ENCODE assay signal across 11 cellular contexts in genomic region chr12:52198454-52199215, GRCh38. TPM values are rescaled to one million over a fixed set of nuclear protein-coding genes. Genes with fewer than 3 reads are reported as not detected.
DNase-seq lines count a peak whose midpoint lies in the region; ATAC-seq and TF ChIP-seq lines count a peak whose summit lies in the region.
"Had no signal": no experiment of that assay in that cellular context is flagged by ENCODE, and none has a peak within 500 bp of the region (broad histone marks: within the 10 kb centered on the region; RNA-seq: fewer than 3 reads in every experiment).

No MANE protein-coding gene starts in this region.

- H3K9me3 ChIP-seq in osteoblast (ENCODE audit: low read depth, low read length), result no peaks in the 10 kb centered on the region

- peaks cover 99% of the 10 kb centered on the region for H3K4me1 Mint-ChIP-seq in dendritic cell treated with granulocyte-macrophage colony-stimulating factor and Interleukin-4, amounts not matched to agents 40 ng/mL and 50 ng/mL, for 4 days (ENCODE audit: low read depth)
- peaks cover 15% of the 10 kb centered on the region for H3K4me1 Mint-ChIP-seq in stimulated activated naive CD8-positive, alpha-beta T cell treated with anti-CD3 and anti-CD28 coated beads, Interleukin-15, amount 100 ng/mL, for 72 hours

- no peaks in the 10 kb centered on the region for H4K20me1 ChIP-seq in osteoblast (ENCODE audit: insufficient read depth, low read length)

- peaks cover 5% of the 10 kb centered on the region for H3K27me3 Mint-ChIP-seq in dendritic cell treated with granulocyte-macrophage colony-stimulating factor and Interleukin-4, amounts not matched to agents 40 ng/mL and 50 ng/mL, for 4 days
- H3K27me3 Mint-ChIP-seq in stimulated activated naive CD8-positive, alpha-beta T cell treated with anti-CD3 and anti-CD28 coated beads, Interleukin-15, amount 100 ng/mL, for 72 hours, result peaks cover 53% of the 10 kb centered on the region

- H3K27ac Mint-ChIP-seq in dendritic cell treated with granulocyte-macrophage colony-stimulating factor and Interleukin-4, amounts not matched to agents 40 ng/mL and 50 ng/mL, for 4 days, result peak overlapping the region; percentile 34
- H3K27ac Mint-ChIP-seq in stimulated activated naive CD8-positive, alpha-beta T cell treated with anti-CD3 and anti-CD28 coated beads, Interleukin-15, amount 100 ng/mL, for 72 hours, result peak overlapping the region in 1 of 2 donors; percentile 38
- H3K27ac Mint-ChIP-seq: CD4-positive, alpha-beta T cell had no signal

- peak; percentile 92 for DNase-seq in GF-D8 (lab: John Stamatoyannopoulos, UW)
- DNase-seq in NCI-H345 treated with DMSO at 0.1 percent for 48 hours (lab: John Stamatoyannopoulos, UW; ENCODE audit: unreplicated experiment), result peak; percentile 71
- DNase-seq in osteoblast (ENCODE audit: insufficient read length, low spot score, missing footprints), result peak; percentile 78
- no peak for DNase-seq in stimulated activated naive CD8-positive, alpha-beta T cell treated with anti-CD3 and anti-CD28 coated beads, Interleukin-15, amount 100 ng/mL, for 72 hours
- no peak for DNase-seq in NCI-H2029 (lab: John Stamatoyannopoulos, UW)
- no peak for DNase-seq in lower leg skin (ENCODE audit: low spot score in 2 of 2)
- no peak for DNase-seq in NCI-H1048 (lab: John Stamatoyannopoulos, UW)
- DNase-seq: CD4-positive, alpha-beta T cell; H9 had no signal

- no peak overlapping the region for H3K4me3 Mint-ChIP-seq in dendritic cell treated with granulocyte-macrophage colony-stimulating factor and Interleukin-4, amounts not matched to agents 40 ng/mL and 50 ng/mL, for 4 days
- H3K4me3 Mint-ChIP-seq in stimulated activated naive CD8-positive, alpha-beta T cell treated with anti-CD3 and anti-CD28 coated beads, Interleukin-15, amount 100 ng/mL, for 72 hours, result no peak overlapping the region
- H3K4me3 Mint-ChIP-seq: CD4-positive, alpha-beta T cell; H9 had no signal

- peak overlapping the region; percentile 47 for H2AFZ ChIP-seq in osteoblast (ENCODE audit: low read length)

- intact Hi-C loops in dendritic cell treated with granulocyte-macrophage colony-stimulating factor and Interleukin-4, amounts not matched to agents 40 ng/mL and 50 ng/mL, for 4 days (cut with micrococcal nuclease), result no loop called here
- intact Hi-C loops in lower leg skin (cut with DNase I; ENCODE audit: low total_unique reads), result no loop called here

- H3K4me1 ChIP-seq in osteoblast (ENCODE audit: insufficient read depth, low read length), result peaks cover 56% of the 10 kb centered on the region

- no peaks in the 10 kb centered on the region for H3K9me3 Mint-ChIP-seq in dendritic cell treated with granulocyte-macrophage colony-stimulating factor and Interleukin-4, amounts not matched to agents 40 ng/mL and 50 ng/mL, for 4 days
- H3K9me3 Mint-ChIP-seq in stimulated activated naive CD8-positive, alpha-beta T cell treated with anti-CD3 and anti-CD28 coated beads, Interleukin-15, amount 100 ng/mL, for 72 hours, result no peaks in the 10 kb centered on the region
- H3K9me3 Mint-ChIP-seq: CD4-positive, alpha-beta T cell; H9 had no signal

- no peak for ATAC-seq in stimulated activated naive CD8-positive, alpha-beta T cell treated with anti-CD3 and anti-CD28 coated beads, Interleukin-15, amount 100 ng/mL, for 72 hours

- WGBS in lower leg skin, 2 donors, result 51 to 57% methylated on average over 5 of the region's 5 CpGs

- no peaks in the 10 kb centered on the region for H3K36me3 ChIP-seq in osteoblast (ENCODE audit: insufficient read depth, low read length)

- peak overlapping the region; percentile 23 for H3K27ac ChIP-seq in osteoblast (ENCODE audit: low read depth, low read length)

- H3K79me2 ChIP-seq in osteoblast (ENCODE audit: insufficient read depth, low read length), result no peaks in the 10 kb centered on the region

- no peak overlapping the region for H3K4me2 ChIP-seq in osteoblast (ENCODE audit: insufficient read depth, low read length)

- TF ChIP-seq CTCF in osteoblast (IDR thresholded peaks at IDR 0.05; ENCODE audit: extremely low read depth, low read depth, low read length) (no peak), lower leg skin (IDR thresholded peaks at IDR 0.05) (no peak)

- no peak for TF ChIP-seq POLR2A in lower leg skin (IDR thresholded peaks at IDR 0.05)

- H3K4me3 ChIP-seq in osteoblast (ENCODE audit: insufficient read depth, low read length), result no peak overlapping the region
- no peak overlapping the region for H3K4me3 ChIP-seq in lower leg skin (ENCODE audit: low read depth, poor library complexity, severe bottlenecking)

- H3K27me3 ChIP-seq in osteoblast (ENCODE audit: insufficient read depth, low read length), result no peaks in the 10 kb centered on the region

- no peaks in the 10 kb centered on the region for H3K36me3 Mint-ChIP-seq in dendritic cell treated with granulocyte-macrophage colony-stimulating factor and Interleukin-4, amounts not matched to agents 40 ng/mL and 50 ng/mL, for 4 days (ENCODE audit: low read depth)

RNA-seq across cellular contexts. Expression of gene KRT80, which starts 6.8 kb away (rescaled TPM):
- total RNA-seq in osteoblast (0.59 and 0.72 TPM in 2 replicates), lower leg skin (100 to 1,000 TPM; 269 to 349 (median 275) TPM)
- total RNA-seq: CD4-positive, alpha-beta T cell; H9 had no signal

RNA-seq across cellular contexts. Expression of gene KRT7, which starts 34.4 kb away (rescaled TPM):
- total RNA-seq in osteoblast (20.9 and 27.9 TPM in 2 replicates), lower leg skin (100 to 1,000 TPM in 2 of 4 donors, 10 to 100 TPM in 2; 28.2 to 206 (median 125) TPM)
- total RNA-seq: CD4-positive, alpha-beta T cell; temporal lobe had no signal

Comparison
In these comparisons a context has a peak if more than half of its experiments do, and no peak if none do; other contexts are left out.
1. DNase-seq: peak in GF-D8 (single experiment), NCI-H345 treated with DMSO at 0.1 percent for 48 hours (single experiment) and osteoblast (single experiment); none in stimulated activated naive CD8-positive, alpha-beta T cell treated with anti-CD3 and anti-CD28 coated beads, Interleukin-15, amount 100 ng/mL, for 72 hours (0 of 2), NCI-H2029 (single experiment), lower leg skin (0 of 2) and NCI-H1048 (single experiment).
2. RNA of gene KRT80, which starts 6.8 kb away (total RNA-seq): 269 to 349 TPM in lower leg skin; 0.59 to 0.72 TPM in osteoblast; every median in the first group is over 100 times any median in the second.